Comparison of ENCODE assay signal across 17 cellular contexts in genomic region chr13:44679602-44680001, GRCh38.
A peak's percentile ranks its signal among the peaks of the same experiment; 100 is the strongest.
DNase-seq lines count a peak whose midpoint lies in the region; FAIRE-seq and TF ChIP-seq lines count a peak whose summit lies in the region.
"Had no signal": no experiment of that assay in that cellular context is flagged by ENCODE, and none has a peak within 500 bp of the region (broad histone marks: within the 10 kb centered on the region; RNA-seq: fewer than 3 reads in every experiment).

No MANE protein-coding gene starts in this region.

- 74% methylated on average over 4 of the region's 4 CpGs for WGBS in GM23248 (ENCODE audit: low coverage in 1 of 2, low lambda C conversion rate in 2 of 2, missing lambda C conversion rate in 2 of 2), 2 experiments

- in situ Hi-C loops in GM23248 (cut with MboI): no loop called here

- H3F3A ChIP-seq in GM23248 (ENCODE audit: insufficient read depth): no peaks in the 10 kb centered on the region

- no peaks in the 10 kb centered on the region for H3K4me1 Mint-ChIP-seq in astrocyte (ENCODE audit: low read depth, unreplicated experiment)
- H3K4me1 Mint-ChIP-seq in osteocyte (ENCODE audit: unreplicated experiment): peaks cover 15% of the 10 kb centered on the region
- H3K4me1 Mint-ChIP-seq: B cell; CD4-positive, alpha-beta memory T cell had no signal

- no peak overlapping the region for H3K4me3 Mint-ChIP-seq in astrocyte (ENCODE audit: unreplicated experiment)
- no peak overlapping the region for H3K4me3 Mint-ChIP-seq in osteocyte (ENCODE audit: unreplicated experiment)
- H3K4me3 Mint-ChIP-seq: B cell; CD4-positive, alpha-beta memory T cell; H9 had no signal

- FAIRE-seq in astrocyte (lab: Jason Lieb, UNC): no peak
- FAIRE-seq: G401.6, GM12891 had no signal

- H3K36me3 ChIP-seq in GM23248 (ENCODE audit: low read depth) (no peaks in the 10 kb centered on the region), astrocyte (ENCODE audit: insufficient read depth, low read length) (no peaks in the 10 kb centered on the region)

- H3K79me2 ChIP-seq in GM23248 (ENCODE audit: insufficient read depth) (no peaks in the 10 kb centered on the region), astrocyte (ENCODE audit: insufficient read depth, low read length) (no peaks in the 10 kb centered on the region)

- H3K27me3 ChIP-seq in GM23248 (replicated peaks; ENCODE audit: insufficient read depth) (no peaks in the 10 kb centered on the region), astrocyte (ENCODE audit: insufficient read depth, low read length) (no peaks in the 10 kb centered on the region)

- H3K9me3 Mint-ChIP-seq in astrocyte (ENCODE audit: unreplicated experiment): peaks cover 9% of the 10 kb centered on the region
- H3K9me3 Mint-ChIP-seq in osteocyte (ENCODE audit: unreplicated experiment): no peaks in the 10 kb centered on the region

- DNase-seq in GM23248 (peak; percentile 35), astrocyte (ENCODE audit: low read depth) (peak; percentile 20), fibroblast of the aortic adventitia (ENCODE audit: low read depth) (peak; percentile 47), osteocyte (ENCODE audit: extremely low spot score, unreplicated experiment) (no peak), NCI-H2171 (lab: John Stamatoyannopoulos, UW) (no peak), CD1c-positive myeloid dendritic cell (ENCODE audit: extremely low spot score) (no peak), mucosa of gallbladder (ENCODE audit: low spot score) (no peak)
- DNase-seq: ACHN; C1 segment of cervical spinal cord; CD4-positive, alpha-beta memory T cell; DMS79; EL; GOT3; H9 had no signal

- H3K4me1 ChIP-seq in GM23248 (ENCODE audit: insufficient read depth) (no peaks in the 10 kb centered on the region), astrocyte (ENCODE audit: insufficient read depth, low read length) (no peaks in the 10 kb centered on the region)

- H3K27ac ChIP-seq in GM23248 (no peak overlapping the region), astrocyte (ENCODE audit: low read depth, low read length) (no peak overlapping the region)

- H4K20me1 ChIP-seq in GM23248 (ENCODE audit: insufficient read depth): no peaks in the 10 kb centered on the region
- no peaks in the 10 kb centered on the region for H4K20me1 ChIP-seq in astrocyte (ENCODE audit: insufficient read depth, low read length)

- no peak for TF ChIP-seq CTCF in astrocyte (IDR thresholded peaks at IDR 0.05; ENCODE audit: insufficient read depth, low read depth, low read length)
- no peak for TF ChIP-seq CTCF in fibroblast of the aortic adventitia (IDR thresholded peaks at IDR 0.05; ENCODE audit: insufficient read depth, low read length)
- TF ChIP-seq CTCF in osteocyte (IDR thresholded peaks at IDR 0.05): no peak

- no peaks in the 10 kb centered on the region for H3K9me2 ChIP-seq in GM23248 (ENCODE audit: insufficient read depth)

- H3K4me2 ChIP-seq in GM23248 (ENCODE audit: unreplicated experiment) (no peak overlapping the region), astrocyte (ENCODE audit: low read length) (no peak overlapping the region)

- H3K4me3 ChIP-seq in GM23248 (no peak overlapping the region), astrocyte (ENCODE audit: insufficient read depth, low read depth, low read length) (no peak overlapping the region), fibroblast of the aortic adventitia (ENCODE audit: low read depth, low read length) (no peak overlapping the region)

- H3K9ac ChIP-seq in GM23248: no peak overlapping the region
- H3K9ac ChIP-seq in astrocyte (ENCODE audit: low read length): no peak overlapping the region

- no peak overlapping the region for H3K27ac Mint-ChIP-seq in astrocyte (ENCODE audit: unreplicated experiment)
- peak overlapping the region; percentile 21 for H3K27ac Mint-ChIP-seq in osteocyte (ENCODE audit: unreplicated experiment)
- H3K27ac Mint-ChIP-seq: B cell; CD4-positive, alpha-beta memory T cell had no signal

- H2AFZ ChIP-seq in GM23248 (no peak overlapping the region), astrocyte (ENCODE audit: low read depth, low read length) (no peak overlapping the region)

- H3K36me3 Mint-ChIP-seq in astrocyte (ENCODE audit: low read depth, unreplicated experiment) (no peaks in the 10 kb centered on the region), osteocyte (ENCODE audit: unreplicated experiment) (no peaks in the 10 kb centered on the region)
- H3K36me3 Mint-ChIP-seq: CD4-positive, alpha-beta memory T cell had no signal

- H3K27me3 Mint-ChIP-seq in astrocyte (ENCODE audit: low read depth, unreplicated experiment) (no peaks in the 10 kb centered on the region), osteocyte (ENCODE audit: unreplicated experiment) (no peaks in the 10 kb centered on the region)
- H3K27me3 Mint-ChIP-seq: B cell; CD4-positive, alpha-beta memory T cell had no signal

- H3K9me3 ChIP-seq in GM23248 (ENCODE audit: low read depth) (no peaks in the 10 kb centered on the region), astrocyte (ENCODE audit: insufficient read depth, low read depth, low read length) (no peaks in the 10 kb centered on the region)

Comparison
In these comparisons a context has a peak if more than half of its experiments do, and no peak if none do; other contexts are left out.
1. DNase-seq: peak in GM23248 (single experiment), astrocyte (single experiment) and fibroblast of the aortic adventitia (single experiment); none in osteocyte (single experiment), NCI-H2171 (single experiment), CD1c-positive myeloid dendritic cell (single experiment) and mucosa of gallbladder (single experiment).